ENCODE assay signal across 25 cellular contexts in the genomic region with DNA sequence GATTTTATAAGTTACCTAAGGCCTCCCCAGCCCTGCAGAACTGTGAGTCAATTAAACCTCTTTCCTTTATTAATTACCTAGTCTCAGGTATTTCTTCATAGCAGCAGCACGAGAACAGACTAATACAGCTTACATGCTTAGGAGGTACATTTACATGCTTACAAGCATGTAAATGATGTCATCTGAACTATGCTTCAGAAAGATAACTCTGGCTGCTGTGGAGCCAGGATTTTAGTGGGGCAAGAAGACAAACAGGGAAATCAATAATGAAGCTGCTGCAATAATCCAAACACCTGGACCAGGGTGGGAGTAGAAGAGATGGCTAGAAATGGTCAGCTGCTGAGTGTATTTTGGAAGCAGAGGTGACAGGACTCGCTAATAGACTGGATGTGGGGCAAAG. TPM values are rescaled to one million over a fixed set of nuclear protein-coding genes. Genes with fewer than 3 reads are reported as not detected.
DNase-seq lines count a peak whose midpoint lies in the region; ATAC-seq and TF ChIP-seq lines count a peak whose summit lies in the region.
"Had no signal": no experiment of that assay in that cellular context is flagged by ENCODE, and none has a peak within 500 bp of the region (broad histone marks: within the 10 kb centered on the region; RNA-seq: fewer than 3 reads in every experiment).

No MANE protein-coding gene starts in this region.

- no peaks in the 10 kb centered on the region for H3K27me3 Mint-ChIP-seq in stimulated activated naive CD8-positive, alpha-beta T cell treated with anti-CD3 and anti-CD28 coated beads, Interleukin-15, Interleukin-2, amounts not matched to agents 100 ng/mL and 50 ng/mL, for 24 hours
- H3K27me3 Mint-ChIP-seq in memory B cell, result no peaks in the 10 kb centered on the region
- H3K27me3 Mint-ChIP-seq: activated CD4-positive, alpha-beta T cell treated with anti-CD3 and anti-CD28 coated beads, Interleukin-2, amount 10 ng/mL, durations not matched to agents 24 days and 14 days had no signal

- peak overlapping the region; percentile 22; the same call in 1 of the 2 replicates for H3K27ac ChIP-seq in WERI-Rb-1
- H3K27ac ChIP-seq in heart left ventricle, result no peak overlapping the region
- H3K27ac ChIP-seq: cardiac muscle cell, colonic mucosa, Peyer's patch, right lobe of liver, tibial nerve, VCaP had no signal

- no peaks in the 10 kb centered on the region for H3K9me3 ChIP-seq in WERI-Rb-1 (ENCODE audit: severe bottlenecking)
- no peaks in the 10 kb centered on the region for H3K9me3 ChIP-seq in heart left ventricle
- H3K9me3 ChIP-seq: Caco-2, colonic mucosa, mucosa of descending colon, Peyer's patch, right lobe of liver, tibial nerve had no signal

- TF ChIP-seq POLR2A in heart left ventricle (IDR thresholded peaks at IDR 0.05), result no peak

- 93 to 98% (median 96%) methylated on average over 2 of the region's 2 CpGs for WGBS in heart left ventricle, 4 donors

- peaks cover 20% of the 10 kb centered on the region for H3K4me1 Mint-ChIP-seq in stimulated activated naive CD8-positive, alpha-beta T cell treated with anti-CD3 and anti-CD28 coated beads, Interleukin-15, Interleukin-2, amounts not matched to agents 100 ng/mL and 50 ng/mL, for 24 hours (ENCODE audit: low read depth)
- H3K4me1 Mint-ChIP-seq in memory B cell, result peaks cover 16% of the 10 kb centered on the region

- no peak overlapping the region for H3K4me3 Mint-ChIP-seq in stimulated activated naive CD8-positive, alpha-beta T cell treated with anti-CD3 and anti-CD28 coated beads, Interleukin-15, Interleukin-2, amounts not matched to agents 100 ng/mL and 50 ng/mL, for 24 hours
- H3K4me3 Mint-ChIP-seq in memory B cell, result no peak overlapping the region
- H3K4me3 Mint-ChIP-seq: activated CD4-positive, alpha-beta T cell treated with anti-CD3 and anti-CD28 coated beads, Interleukin-2, amount 10 ng/mL, durations not matched to agents 24 days and 14 days; immature natural killer cell had no signal

- H3K4me3 ChIP-seq in WERI-Rb-1 (ENCODE audit: low read depth, low read length) (no peak overlapping the region), heart left ventricle (no peak overlapping the region)
- H3K4me3 ChIP-seq: cardiac muscle cell, colonic mucosa, mucosa of descending colon, Peyer's patch, right lobe of liver, tibial nerve had no signal

- H3K36me3 Mint-ChIP-seq in stimulated activated naive CD8-positive, alpha-beta T cell treated with anti-CD3 and anti-CD28 coated beads, Interleukin-15, Interleukin-2, amounts not matched to agents 100 ng/mL and 50 ng/mL, for 24 hours (ENCODE audit: low read depth), result peaks cover 40% of the 10 kb centered on the region
- H3K36me3 Mint-ChIP-seq in memory B cell, result peaks cover 27% of the 10 kb centered on the region

- TF ChIP-seq CTCF in WERI-Rb-1 (IDR thresholded peaks at IDR 0.05; ENCODE audit: low read depth, low read length), result no peak
- TF ChIP-seq CTCF in heart left ventricle (IDR thresholded peaks at IDR 0.05), result no peak

- H3K36me3 ChIP-seq in WERI-Rb-1 (peaks cover 31% of the 10 kb centered on the region), heart left ventricle (peaks cover 0 to 94% (median 66%) of the 10 kb centered on the region in 9 donors)
- H3K36me3 ChIP-seq: colonic mucosa had no signal

- H3K27ac Mint-ChIP-seq in stimulated activated naive CD8-positive, alpha-beta T cell treated with anti-CD3 and anti-CD28 coated beads, Interleukin-15, Interleukin-2, amounts not matched to agents 100 ng/mL and 50 ng/mL, for 24 hours, result peak overlapping the region; percentile 28
- peak overlapping the region; percentile 14 for H3K27ac Mint-ChIP-seq in memory B cell
- H3K27ac Mint-ChIP-seq: activated CD4-positive, alpha-beta T cell treated with anti-CD3 and anti-CD28 coated beads, Interleukin-2, amount 10 ng/mL, durations not matched to agents 24 days and 14 days had no signal

- H3K9me3 Mint-ChIP-seq in stimulated activated naive CD8-positive, alpha-beta T cell treated with anti-CD3 and anti-CD28 coated beads, Interleukin-15, Interleukin-2, amounts not matched to agents 100 ng/mL and 50 ng/mL, for 24 hours, result no peaks in the 10 kb centered on the region
- H3K9me3 Mint-ChIP-seq in memory B cell, result no peaks in the 10 kb centered on the region
- H3K9me3 Mint-ChIP-seq: activated CD4-positive, alpha-beta T cell treated with anti-CD3 and anti-CD28 coated beads, Interleukin-2, amount 10 ng/mL, durations not matched to agents 24 days and 14 days; immature natural killer cell had no signal

- no peak for DNase-seq in stimulated activated naive CD8-positive, alpha-beta T cell treated with anti-CD3 and anti-CD28 coated beads, Interleukin-15, Interleukin-2, amounts not matched to agents 100 U/mL and 50 U/mL, for 24 hours
- DNase-seq in WERI-Rb-1, result no peak
- DNase-seq in memory B cell (ENCODE audit: low spot score in 2 of 2), result no peak
- no peak for DNase-seq in GF-D8 (lab: John Stamatoyannopoulos, UW)
- no peak for DNase-seq in heart left ventricle
- DNase-seq: activated CD4-positive, alpha-beta T cell treated with anti-CD3 and anti-CD28 coated beads, Interleukin-2, amount 10 ng/mL, durations not matched to agents 24 days and 14 days; activated effector memory CD4-positive, alpha-beta T cell treated with Interleukin-2 at 50 U/mL for 16 hours; Caco-2; colonic mucosa; effector CD8-positive, alpha-beta T cell; immature natural killer cell; left colon; mucosa of descending colon; NCI-H1436; NCI-H2081; Peyer's patch; right lobe of liver; SHP77; stimulated activated CD8-positive, alpha-beta memory T cell treated with anti-CD3 and anti-CD28 coated beads, Interleukin-4, amount 100 ng/mL, for 48 hours; T1000 had no signal

- ATAC-seq in stimulated activated naive CD8-positive, alpha-beta T cell treated with anti-CD3 and anti-CD28 coated beads, Interleukin-15, Interleukin-2, amounts not matched to agents 100 U/mL and 50 U/mL, for 24 hours, result no peak
- ATAC-seq in memory B cell (ENCODE audit: low read depth) (no peak), GM19395 (IDR thresholded peaks at IDR 0.05; ENCODE audit: unreplicated experiment) (no peak), heart left ventricle (no peak)
- ATAC-seq: left colon, mucosa of descending colon had no signal

- intact Hi-C loops in heart left ventricle (cut with DNase I), result no loop called here

- H3K27me3 ChIP-seq in WERI-Rb-1 (ENCODE audit: insufficient read depth, low read depth, severe bottlenecking) (no peaks in the 10 kb centered on the region), heart left ventricle (no peaks in the 10 kb centered on the region)
- H3K27me3 ChIP-seq: cardiac muscle cell, colonic mucosa, Peyer's patch, right lobe of liver, tibial nerve had no signal

- H3K4me1 ChIP-seq in heart left ventricle, result no peaks in the 10 kb centered on the region
- H3K4me1 ChIP-seq: Caco-2, colonic mucosa, Peyer's patch, right lobe of liver, tibial nerve had no signal

RNA-seq across cellular contexts. Expression of a gene that starts 9.6 kb away (rescaled TPM):
- 10 to 100 TPM; 20.4 to 70.1 (median 41.3) TPM for total RNA-seq in heart left ventricle
- polyA plus RNA-seq in heart left ventricle, result 10 to 100 TPM; 54.5 to 58.3 TPM

RNA-seq across cellular contexts. Expression of a gene that starts 24.2 kb away (rescaled TPM):
- total RNA-seq in heart left ventricle, result 10 to 100 TPM; 19.1 to 33.3 (median 28.5) TPM
- polyA plus RNA-seq in heart left ventricle, result 10 to 100 TPM; 16.5 to 16.6 TPM

RNA-seq across cellular contexts. Expression of a gene that starts 60.0 kb away (rescaled TPM):
- total RNA-seq in heart left ventricle, result 10 to 100 TPM in 1 of 9 donors, 1 to 10 TPM in 5, under 1 TPM in 3; 0.50 to 23.1 (median 1.1) TPM
- 1 to 10 TPM in 1 of 2 donors, under 1 TPM in 1; 0.23 to 1.2 TPM for polyA plus RNA-seq in heart left ventricle
